Comparison of ENCODE assay signal across 18 cellular contexts in genomic region chr4:42216569-42216968, GRCh38.
"Had no signal": no experiment of that assay in that cellular context is flagged by ENCODE, and none has a peak within 500 bp of the region (broad histone marks: within the 10 kb centered on the region; RNA-seq: fewer than 3 reads in every experiment).

No MANE protein-coding gene starts in this region.

- H3K9me3 ChIP-seq: esophagus muscularis mucosa, gastrocnemius medialis, left ventricle myocardium inferior, lower lobe of right lung, ovary had no signal

- DNase-seq: effector memory CD8-positive, alpha-beta T cell; gastrocnemius medialis; glutamatergic neuron; immature natural killer cell; kidney; left cardiac atrium; left ventricle myocardium inferior; lower lobe of right lung; nucleus accumbens; ovary; right cardiac atrium; stimulated activated CD4-positive, alpha-beta T cell treated with anti-CD3 and anti-CD28 coated beads, Interleukin-2, amount 100 ng/mL, for 48 hours; stimulated activated naive CD4-positive, alpha-beta T cell treated with Interleukin-2 at 50 U/mL for 16 hours had no signal

- H3K36me3 ChIP-seq: esophagus muscularis mucosa, gastrocnemius medialis, left ventricle myocardium inferior, lower lobe of right lung, neural progenitor cell, ovary had no signal

- H3K4me1 ChIP-seq: esophagus muscularis mucosa, gastrocnemius medialis, left ventricle myocardium inferior, lower lobe of right lung, neural progenitor cell had no signal

- H3K27me3 ChIP-seq: esophagus muscularis mucosa, gastrocnemius medialis, neural progenitor cell, ovary had no signal

- ATAC-seq: effector memory CD8-positive, alpha-beta T cell; gastrocnemius medialis; left cardiac atrium; lower lobe of right lung; natural killer cell treated with Interleukin-12 subunit alpha and Interleukin-12 subunit beta and Interleukin-15 and Interleukin-18, amount 100 ng/mL, for 72 hours; right cardiac atrium had no signal

- H3K27ac ChIP-seq: epithelial cell of prostate, esophagus muscularis mucosa, gastrocnemius medialis, left ventricle myocardium inferior, lower lobe of right lung, neural progenitor cell, ovary had no signal

- H3K4me3 ChIP-seq: esophagus muscularis mucosa, gastrocnemius medialis, left ventricle myocardium inferior, lower lobe of right lung, neural progenitor cell, ovary, smooth muscle cell had no signal
